Comparison of ENCODE assay signal across 2 cellular contexts in the genomic region with DNA sequence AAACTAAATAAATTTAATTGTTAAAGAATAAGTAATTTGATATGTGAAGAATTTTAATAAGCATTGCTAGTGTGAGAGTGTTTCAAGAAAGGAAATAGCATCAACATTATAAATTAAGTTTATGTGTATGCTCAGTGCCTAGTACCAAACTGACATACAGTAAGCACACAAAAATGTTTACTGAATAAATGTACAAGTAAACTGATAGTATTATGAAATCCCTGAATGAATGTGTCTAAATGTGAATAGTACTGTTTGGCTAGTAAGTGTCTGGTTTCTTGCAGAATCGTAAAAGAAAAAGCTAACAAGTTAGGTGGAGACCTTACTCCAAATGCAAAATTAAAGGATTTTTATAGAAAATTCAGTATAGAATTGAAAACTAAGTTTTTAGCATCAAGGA.
A peak's percentile ranks its signal among the peaks of the same experiment; 100 is the strongest.
TF ChIP-seq lines count a peak whose summit lies in the region.

No MANE protein-coding gene starts in this region.

TF ChIP-seq in A549, 52 proteins besides CTCF, POLR2A, EP300 and RAD21 (continued from another document):
- TF ChIP-seq CEBPB (IDR thresholded peaks at IDR 0.05): 0 out of 4 replicates have a peak, but pooled peaks of 1 of the 2 experiments have one; percentile 25

TF ChIP-seq in IMR-90, 13 proteins besides CTCF, POLR2A, EP300 and RAD21:
- TF ChIP-seq MXI1 (IDR thresholded peaks at IDR 0.05; ENCODE audit: borderline replicate concordance, low read depth, low read length) (no peak), RCOR1 (IDR thresholded peaks at IDR 0.05; ENCODE audit: insufficient replicate concordance, low read length) (no peak), FOS (IDR thresholded peaks at IDR 0.05; ENCODE audit: low read depth, low read length) (no peak)
- TF ChIP-seq, protein P1, sequence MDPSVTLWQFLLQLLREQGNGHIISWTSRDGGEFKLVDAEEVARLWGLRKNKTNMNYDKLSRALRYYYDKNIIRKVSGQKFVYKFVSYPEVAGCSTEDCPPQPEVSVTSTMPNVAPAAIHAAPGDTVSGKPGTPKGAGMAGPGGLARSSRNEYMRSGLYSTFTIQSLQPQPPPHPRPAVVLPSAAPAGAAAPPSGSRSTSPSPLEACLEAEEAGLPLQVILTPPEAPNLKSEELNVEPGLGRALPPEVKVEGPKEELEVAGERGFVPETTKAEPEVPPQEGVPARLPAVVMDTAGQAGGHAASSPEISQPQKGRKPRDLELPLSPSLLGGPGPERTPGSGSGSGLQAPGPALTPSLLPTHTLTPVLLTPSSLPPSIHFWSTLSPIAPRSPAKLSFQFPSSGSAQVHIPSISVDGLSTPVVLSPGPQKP (IDR thresholded peaks at IDR 0.05; ENCODE audit: borderline replicate concordance, low read depth, low read length): no peak
